In genomic region chr2:54331095-54331835, GRCh38 we compare ENCODE assay signal across 8 cellular contexts.
DNase-seq lines count a peak whose midpoint lies in the region; ATAC-seq and TF ChIP-seq lines count a peak whose summit lies in the region.

No MANE protein-coding gene starts in this region.

- no peaks in the 10 kb centered on the region for H3K36me3 ChIP-seq in kidney epithelial cell (ENCODE audit: control insufficient read depth, insufficient read depth, low read length)
- H3K36me3 ChIP-seq in thoracic aorta, result no peaks in the 10 kb centered on the region

- H3K4me3 Mint-ChIP-seq in Calu3 (ENCODE audit: low read depth, unreplicated experiment), result peak overlapping the region; percentile 92
- peak overlapping the region; percentile 86 for H3K4me3 Mint-ChIP-seq in activated naive CD8-positive, alpha-beta T cell treated with anti-CD3 and anti-CD28 coated beads, Interleukin-2, amount 10 ng/mL, durations not matched to agents 7 days and 5 days

- no peaks in the 10 kb centered on the region for H3K27me3 Mint-ChIP-seq in Calu3 (ENCODE audit: unreplicated experiment)
- H3K27me3 Mint-ChIP-seq in activated naive CD8-positive, alpha-beta T cell treated with anti-CD3 and anti-CD28 coated beads, Interleukin-2, amount 10 ng/mL, durations not matched to agents 7 days and 5 days, result peaks cover 32% of the 10 kb centered on the region

- H3K27ac ChIP-seq in thoracic aorta, result peak overlapping the region; percentile 80 to 92

- DNase-seq in Calu3 (no peak), kidney epithelial cell (ENCODE audit: low read depth) (no peak), thoracic aorta (ENCODE audit: low spot score) (no peak), LoVo (ENCODE audit: low spot score) (no peak), NOMO-1 treated with dmso at 0.1 percent for 144 hours (lab: John Stamatoyannopoulos, UW; ENCODE audit: unreplicated experiment) (no peak), T1000 (lab: John Stamatoyannopoulos, UW) (no peak)
- DNase-seq in activated naive CD8-positive, alpha-beta T cell treated with anti-CD3 and anti-CD28 coated beads, Interleukin-2, amount 10 ng/mL, durations not matched to agents 7 days and 5 days, result no peak

- H3K4me3 ChIP-seq in kidney epithelial cell (ENCODE audit: low read depth, low read length), result peak overlapping the region; percentile 58
- H3K4me3 ChIP-seq in thoracic aorta, result peak overlapping the region; percentile 76

- peak overlapping the region; percentile 37 for H3K27ac Mint-ChIP-seq in Calu3 (ENCODE audit: unreplicated experiment)
- H3K27ac Mint-ChIP-seq in activated naive CD8-positive, alpha-beta T cell treated with anti-CD3 and anti-CD28 coated beads, Interleukin-2, amount 10 ng/mL, durations not matched to agents 7 days and 5 days, result no peak overlapping the region

- H3K27me3 ChIP-seq in kidney epithelial cell (ENCODE audit: control insufficient read depth, insufficient read depth, low read length) (no peaks in the 10 kb centered on the region), thoracic aorta (replicated peaks; ENCODE audit: insufficient read depth) (no peaks in the 10 kb centered on the region)

- ATAC-seq in HG02840 (IDR thresholded peaks at IDR 0.05; ENCODE audit: low FRiP score, unreplicated experiment) (peak; percentile 49), thoracic aorta (ENCODE audit: insufficient number of reproducible peaks, low FRiP score, low read depth) (no peak)
- no peak for ATAC-seq in activated naive CD8-positive, alpha-beta T cell treated with anti-CD3 and anti-CD28 coated beads, Interleukin-2, amount 10 ng/mL, durations not matched to agents 7 days and 5 days (ENCODE audit: low read depth)

- BruUV-seq in Calu3 (replicated peaks; lab: Mats Ljungman, UMichigan), result no TSS peak

- intact Hi-C loops in Calu3 (cut with micrococcal nuclease; ENCODE audit: unreplicated experiment), result loop anchor here (10.0 kb wide), 1 partner anchor 124 kb away; the partner anchor contains the start of gene SPTBN1

- peaks cover 23% of the 10 kb centered on the region for H3K4me1 Mint-ChIP-seq in Calu3 (ENCODE audit: low read depth, unreplicated experiment)
- H3K4me1 Mint-ChIP-seq in activated naive CD8-positive, alpha-beta T cell treated with anti-CD3 and anti-CD28 coated beads, Interleukin-2, amount 10 ng/mL, durations not matched to agents 7 days and 5 days, result peaks cover 12% of the 10 kb centered on the region

- TF ChIP-seq CTCF in Calu3 (IDR thresholded peaks at IDR 0.05; ENCODE audit: unreplicated experiment), result no peak
- TF ChIP-seq CTCF in kidney epithelial cell (IDR thresholded peaks at IDR 0.05; ENCODE audit: insufficient read depth, low read length, poor library complexity, severe bottlenecking), result no peak
- TF ChIP-seq CTCF in thoracic aorta (IDR thresholded peaks at IDR 0.05), result no peak

- POLR2A ChIA-PET in activated naive CD8-positive, alpha-beta T cell treated with anti-CD3 and anti-CD28 coated beads, Interleukin-2, amount 10 ng/mL, durations not matched to agents 7 days and 5 days (lab: Charles Lee), result no interaction called here

- CTCF ChIA-PET in Calu3 (lab: Charles Lee), result no interaction called here

- H3K9me3 ChIP-seq in thoracic aorta, result no peaks in the 10 kb centered on the region

- peaks cover 9 to 14% of the 10 kb centered on the region in 2 donors for H3K4me1 ChIP-seq in thoracic aorta (ENCODE audit: control insufficient read depth in 1 of 2, low read depth in 2 of 2)

- H3K36me3 Mint-ChIP-seq in Calu3 (ENCODE audit: insufficient read depth, unreplicated experiment), result peaks cover 18% of the 10 kb centered on the region
- no peaks in the 10 kb centered on the region for H3K36me3 Mint-ChIP-seq in activated naive CD8-positive, alpha-beta T cell treated with anti-CD3 and anti-CD28 coated beads, Interleukin-2, amount 10 ng/mL, durations not matched to agents 7 days and 5 days

- H3K9me3 Mint-ChIP-seq in Calu3 (ENCODE audit: low read depth, unreplicated experiment), result no peaks in the 10 kb centered on the region
- no peaks in the 10 kb centered on the region for H3K9me3 Mint-ChIP-seq in activated naive CD8-positive, alpha-beta T cell treated with anti-CD3 and anti-CD28 coated beads, Interleukin-2, amount 10 ng/mL, durations not matched to agents 7 days and 5 days
